Comparison of ENCODE assay signal across 24 cellular contexts in genomic region chr15:93024293-93024692, GRCh38.
A peak's percentile ranks its signal among the peaks of the same experiment; 100 is the strongest.
DNase-seq lines count a peak whose midpoint lies in the region; ATAC-seq and TF ChIP-seq lines count a peak whose summit lies in the region.
"Had no signal": no experiment of that assay in that cellular context is flagged by ENCODE, and none has a peak within 500 bp of the region (broad histone marks: within the 10 kb centered on the region; RNA-seq: fewer than 3 reads in every experiment).

No MANE protein-coding gene starts in this region.

- H3K27ac ChIP-seq in CD8-positive, alpha-beta T cell (ENCODE audit: low read depth, low read length), result no peak overlapping the region
- peak overlapping the region; percentile 89 to 94 (median 91) for H3K27ac ChIP-seq in gastrocnemius medialis
- H3K27ac ChIP-seq: body of pancreas, GM23248, pancreas, right lobe of liver had no signal

- H3K27me3 ChIP-seq in CD8-positive, alpha-beta T cell (ENCODE audit: insufficient read depth, low read length), result no peaks in the 10 kb centered on the region
- no peaks in the 10 kb centered on the region for H3K27me3 ChIP-seq in gastrocnemius medialis
- H3K27me3 ChIP-seq: body of pancreas, pancreas, right lobe of liver had no signal

- H3K4me3 ChIP-seq in CD8-positive, alpha-beta T cell (ENCODE audit: low read depth, low read length), result no peak overlapping the region
- no peak overlapping the region for H3K4me3 ChIP-seq in gastrocnemius medialis
- H3K4me3 ChIP-seq: body of pancreas, GM23248, pancreas, right lobe of liver had no signal

- no peak for TF ChIP-seq CTCF in CD8-positive, alpha-beta T cell (IDR thresholded peaks at IDR 0.05)
- no peak for TF ChIP-seq CTCF in gastrocnemius medialis (IDR thresholded peaks at IDR 0.05 in 4 of 5, conservative IDR thresholded peaks at IDR 0.05 in 1 of 5)

- peaks cover 84% of the 10 kb centered on the region for H3K4me1 Mint-ChIP-seq in activated naive CD4-positive, alpha-beta T cell treated with anti-CD3 and anti-CD28 coated beads for 36 hours (ENCODE audit: low read depth)
- H3K4me1 Mint-ChIP-seq in CD8-positive, alpha-beta T cell (ENCODE audit: low read depth), result peaks cover 70% of the 10 kb centered on the region
- peaks cover 50 to 54% of the 10 kb centered on the region in 2 donors for H3K4me1 Mint-ChIP-seq in effector memory CD8-positive, alpha-beta T cell (ENCODE audit: low read depth in 2 of 2)

- peak overlapping the region; percentile 82 for H3K27ac Mint-ChIP-seq in activated naive CD4-positive, alpha-beta T cell treated with anti-CD3 and anti-CD28 coated beads for 36 hours
- H3K27ac Mint-ChIP-seq in CD8-positive, alpha-beta T cell, result peak overlapping the region; percentile 22
- peak overlapping the region; percentile 89 to 91 for H3K27ac Mint-ChIP-seq in effector memory CD8-positive, alpha-beta T cell

- POLR2A ChIA-PET in CD8-positive, alpha-beta T cell (lab: Charles Lee), result no interaction called here

- peaks cover 23% of the 10 kb centered on the region for H3K4me1 ChIP-seq in CD8-positive, alpha-beta T cell (ENCODE audit: insufficient read depth, low read length)
- H3K4me1 ChIP-seq in gastrocnemius medialis, result peaks cover 41% of the 10 kb centered on the region in 2 donors

- no peak for TF ChIP-seq POLR2A in gastrocnemius medialis (IDR thresholded peaks at IDR 0.05)

- H3K27me3 Mint-ChIP-seq in activated naive CD4-positive, alpha-beta T cell treated with anti-CD3 and anti-CD28 coated beads for 36 hours (ENCODE audit: low read depth), result no peaks in the 10 kb centered on the region
- H3K27me3 Mint-ChIP-seq in CD8-positive, alpha-beta T cell (ENCODE audit: low read depth), result no peaks in the 10 kb centered on the region
- H3K27me3 Mint-ChIP-seq in effector memory CD8-positive, alpha-beta T cell, result no peaks in the 10 kb centered on the region

- peaks cover 71% of the 10 kb centered on the region for H3K36me3 Mint-ChIP-seq in activated naive CD4-positive, alpha-beta T cell treated with anti-CD3 and anti-CD28 coated beads for 36 hours (ENCODE audit: low read depth)
- H3K36me3 Mint-ChIP-seq in CD8-positive, alpha-beta T cell, result peaks cover 85% of the 10 kb centered on the region
- peaks cover 92% of the 10 kb centered on the region for H3K36me3 Mint-ChIP-seq in effector memory CD8-positive, alpha-beta T cell (ENCODE audit: insufficient read depth)

- in situ Hi-C loops in gastrocnemius medialis (cut with MboI; ENCODE audit: low sequenced_read_pairs in 4 of 4), result loop anchor here (5.0 to 25.0 kb wide), 2 partner anchors 227 to 237 kb away; no protein-coding TSS in a partner anchor

- H3K36me3 ChIP-seq in CD8-positive, alpha-beta T cell (ENCODE audit: insufficient read depth, low read length), result peaks cover 72% of the 10 kb centered on the region
- peaks cover 0 to 62% of the 10 kb centered on the region in 2 donors for H3K36me3 ChIP-seq in gastrocnemius medialis

- H3K9me3 ChIP-seq in CD8-positive, alpha-beta T cell (ENCODE audit: low read length), result no peaks in the 10 kb centered on the region
- no peaks in the 10 kb centered on the region for H3K9me3 ChIP-seq in gastrocnemius medialis
- H3K9me3 ChIP-seq: body of pancreas, pancreas, right lobe of liver had no signal

- H3K9me3 Mint-ChIP-seq in activated naive CD4-positive, alpha-beta T cell treated with anti-CD3 and anti-CD28 coated beads for 36 hours, result no peaks in the 10 kb centered on the region
- no peaks in the 10 kb centered on the region for H3K9me3 Mint-ChIP-seq in CD8-positive, alpha-beta T cell
- no peaks in the 10 kb centered on the region for H3K9me3 Mint-ChIP-seq in effector memory CD8-positive, alpha-beta T cell
- H3K9me3 Mint-ChIP-seq: HFFc6 had no signal

- DNase-seq in activated naive CD4-positive, alpha-beta T cell treated with anti-CD3 and anti-CD28 coated beads for 36 hours, result no peak
- DNase-seq in activated naive CD4-positive, alpha-beta T cell treated with Interleukin-2 at 50 U/mL for 16 hours, result no peak
- DNase-seq in CD8-positive, alpha-beta T cell, result peak in 1 of 7 experiments; percentile 8
- DNase-seq in effector memory CD8-positive, alpha-beta T cell, result no peak
- DNase-seq in gastrocnemius medialis (no peak), SK-N-DZ (ENCODE audit: low spot score) (no peak), HUDEP-2 (lab: John Stamatoyannopoulos, UW; ENCODE audit: unreplicated experiment in 76 of 76) (no peak), NCI-H2171 treated with DMSO at 0.1 percent for 48 hours (lab: John Stamatoyannopoulos, UW) (no peak)
- DNase-seq: activated T-cell treated with anti-CD3 and anti-CD28 coated beads, Interleukin-2, amount 50 U/mL, for 1 hour; body of pancreas; DMS53; GDM1; GM23248; HFFc6; Kasumi-1; mesendoderm; NCI-H1092 treated with DMSO at 0.1 percent for 48 hours; NCI-H1930; NCI-H345; NCI-H82; pancreas; PC-3; right lobe of liver; SHP77 had no signal

- CTCF ChIA-PET in activated naive CD4-positive, alpha-beta T cell treated with anti-CD3 and anti-CD28 coated beads for 36 hours (lab: Charles Lee), result interaction anchor here (1.0 kb wide), 2 partner anchors 10 to 12 kb away, joined by 3 read pairs; no protein-coding TSS in a partner anchor
- CTCF ChIA-PET in CD8-positive, alpha-beta T cell (lab: Charles Lee), result interaction anchor here (1.7 kb wide), 1 partner anchor 13 kb away, joined by 4 read pairs; no protein-coding TSS in a partner anchor

- no peak overlapping the region for H3K4me3 Mint-ChIP-seq in activated naive CD4-positive, alpha-beta T cell treated with anti-CD3 and anti-CD28 coated beads for 36 hours
- no peak overlapping the region for H3K4me3 Mint-ChIP-seq in CD8-positive, alpha-beta T cell
- peak overlapping the region; percentile 43 to 57 for H3K4me3 Mint-ChIP-seq in effector memory CD8-positive, alpha-beta T cell
- H3K4me3 Mint-ChIP-seq: HFFc6 had no signal

- intact Hi-C loops in activated naive CD4-positive, alpha-beta T cell treated with anti-CD3 and anti-CD28 coated beads for 36 hours (cut with micrococcal nuclease), result loop anchor here (10.0 kb wide), 2 partner anchors 399 to 961 kb away; no protein-coding TSS in a partner anchor
- intact Hi-C loops in CD8-positive, alpha-beta T cell (cut with DNase I, micrococcal nuclease), result no loop called here
- intact Hi-C loops in gastrocnemius medialis (cut with DNase I; ENCODE audit: low total_unique reads), result no loop called here

- ATAC-seq in CD8-positive, alpha-beta T cell, result no peak
- no peak for ATAC-seq in effector memory CD8-positive, alpha-beta T cell (replicated peaks)
- no peak for ATAC-seq in gastrocnemius medialis
- ATAC-seq: body of pancreas, pancreas, PC-3, right lobe of liver had no signal

Comparison
In these comparisons a context has a peak if more than half of its experiments do, and no peak if none do; other contexts are left out.
1. H3K27ac Mint-ChIP-seq: peak in every context shown above with its lines; median percentile 90 in effector memory CD8-positive, alpha-beta T cell; 82 in activated naive CD4-positive, alpha-beta T cell treated with anti-CD3 and anti-CD28 coated beads for 36 hours; 22 in CD8-positive, alpha-beta T cell.
2. H3K4me3 Mint-ChIP-seq: peak in effector memory CD8-positive, alpha-beta T cell (2 of 2); none in activated naive CD4-positive, alpha-beta T cell treated with anti-CD3 and anti-CD28 coated beads for 36 hours (single experiment) and CD8-positive, alpha-beta T cell (single experiment).